20 cellular contexts compared by ENCODE assay signal in the genomic region with DNA sequence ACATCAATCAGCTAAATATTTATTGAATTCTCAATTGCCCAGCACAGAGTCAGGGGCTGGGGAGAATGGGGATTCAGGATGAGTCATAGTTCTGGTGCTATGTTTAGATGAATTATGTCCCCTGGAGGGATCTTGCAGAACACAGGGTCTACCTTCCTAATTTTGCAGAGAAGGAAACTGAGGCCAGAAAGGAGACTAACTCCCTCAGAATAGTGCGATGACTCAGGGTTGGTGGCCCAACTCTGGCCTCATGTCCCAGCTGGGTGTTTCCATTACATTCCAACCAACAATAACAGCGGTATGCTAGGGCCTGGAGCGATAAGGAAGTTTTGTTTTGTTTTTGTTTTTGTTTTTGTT.
"Had no signal": no experiment of that assay in that cellular context is flagged by ENCODE, and none has a peak within 500 bp of the region (broad histone marks: within the 10 kb centered on the region; RNA-seq: fewer than 3 reads in every experiment).

No MANE protein-coding gene starts in this region.

- DNase-seq: activated CD4-positive, alpha-beta T cell treated with anti-CD3 and anti-CD28 coated beads, Interleukin-2, amount 10 ng/mL, durations not matched to agents 7 days and 5 days; activated CD4-positive, CD25-positive, alpha-beta regulatory T cell; activated CD8-positive, alpha-beta memory T cell treated with anti-CD3 and anti-CD28 coated beads for 24 hours; activated gamma-delta T cell treated with Interleukin-2 at 50 U/mL for 16 hours; activated naive CD8-positive, alpha-beta T cell treated with anti-CD3 and anti-CD28 coated beads for 36 hours; amygdala; cerebellar nuclear complex; dermis blood vessel endothelial cell; effector memory CD8-positive, alpha-beta T cell; islet precursor cell; ovary; right lobe of liver; spleen; stomach; testis; upper lobe of right lung had no signal

- H3K4me2 ChIP-seq: hepatocyte had no signal

- H3K9me3 ChIP-seq: breast epithelium, ovary, right lobe of liver, spleen, stomach, testis, upper lobe of right lung had no signal

- H2AFZ ChIP-seq: hepatocyte had no signal

- H3K9me3 Mint-ChIP-seq: activated CD4-positive, alpha-beta T cell treated with anti-CD3 and anti-CD28 coated beads, Interleukin-2, amount 10 ng/mL, durations not matched to agents 7 days and 5 days; activated naive CD8-positive, alpha-beta T cell treated with anti-CD3 and anti-CD28 coated beads for 36 hours; effector memory CD8-positive, alpha-beta T cell; neural crest cell; T-helper 2 cell treated with Interferon-gamma antibody and Interleukin-4, amounts not matched to agents 5 μg/mL and 100 μg/mL, for 36 hours had no signal

- H3K4me3 Mint-ChIP-seq: activated CD4-positive, alpha-beta T cell treated with anti-CD3 and anti-CD28 coated beads, Interleukin-2, amount 10 ng/mL, durations not matched to agents 7 days and 5 days; activated naive CD8-positive, alpha-beta T cell treated with anti-CD3 and anti-CD28 coated beads for 36 hours; effector memory CD8-positive, alpha-beta T cell; neural crest cell; T-helper 2 cell treated with Interferon-gamma antibody and Interleukin-4, amounts not matched to agents 5 μg/mL and 100 μg/mL, for 36 hours had no signal

- H3K36me3 ChIP-seq: breast epithelium, ovary, right lobe of liver, spleen, stomach, upper lobe of right lung had no signal

- H3K27ac Mint-ChIP-seq: activated CD4-positive, alpha-beta T cell treated with anti-CD3 and anti-CD28 coated beads, Interleukin-2, amount 10 ng/mL, durations not matched to agents 7 days and 5 days; activated naive CD8-positive, alpha-beta T cell treated with anti-CD3 and anti-CD28 coated beads for 36 hours; effector memory CD8-positive, alpha-beta T cell; T-helper 2 cell treated with Interferon-gamma antibody and Interleukin-4, amounts not matched to agents 5 μg/mL and 100 μg/mL, for 36 hours had no signal

- H3K79me2 ChIP-seq: hepatocyte had no signal

- ATAC-seq: effector memory CD8-positive, alpha-beta T cell; right lobe of liver; upper lobe of right lung had no signal

- H3K4me3 ChIP-seq: breast epithelium, hepatocyte, ovary, right lobe of liver, spleen, stomach, testis, upper lobe of right lung had no signal

- H3K36me3 Mint-ChIP-seq: activated naive CD8-positive, alpha-beta T cell treated with anti-CD3 and anti-CD28 coated beads for 36 hours had no signal

- H3K27me3 Mint-ChIP-seq: activated CD4-positive, alpha-beta T cell treated with anti-CD3 and anti-CD28 coated beads, Interleukin-2, amount 10 ng/mL, durations not matched to agents 7 days and 5 days had no signal

- H3K4me1 ChIP-seq: breast epithelium, right lobe of liver, spleen, stomach, testis, upper lobe of right lung had no signal

- H3K4me1 Mint-ChIP-seq: activated CD4-positive, alpha-beta T cell treated with anti-CD3 and anti-CD28 coated beads, Interleukin-2, amount 10 ng/mL, durations not matched to agents 7 days and 5 days; activated naive CD8-positive, alpha-beta T cell treated with anti-CD3 and anti-CD28 coated beads for 36 hours had no signal

- H3K27me3 ChIP-seq: breast epithelium, hepatocyte, ovary, right lobe of liver, spleen, stomach, testis, upper lobe of right lung had no signal

- H3K27ac ChIP-seq: breast epithelium, hepatocyte, ovary, right lobe of liver, spleen, stomach, testis, upper lobe of right lung had no signal
